Comparison of ENCODE assay signal across 1 cellular context in genomic region chr19:41959056-41960053, GRCh38.
A peak's percentile ranks its signal among the peaks of the same experiment; 100 is the strongest.
TF ChIP-seq lines count a peak whose summit lies in the region.

RABAC1 (minus strand) TSS chr19:41959321; CDS start chr19:41959292, 29 bp downstream.

TF ChIP-seq in HepG2, 621 proteins besides CTCF, POLR2A, EP300 and RAD21 (continued from another document and continues in another):
- TF ChIP-seq TFDP2 (CRISPR knock-in tag; IDR thresholded peaks at IDR 0.05) (no peak; the same call in 1 of the 2 replicates), RFX1 (IDR thresholded peaks at IDR 0.05) (no peak), DNMT3B (CRISPR knock-in tag; conservative IDR thresholded peaks at IDR 0.05) (no peak), PATZ1 (CRISPR knock-in tag; IDR thresholded peaks at IDR 0.05) (peak; percentile 69), ZBTB26 (CRISPR knock-in tag; IDR thresholded peaks at IDR 0.05; ENCODE audit: borderline replicate concordance) (no peak), FOXA1 (IDR thresholded peaks at IDR 0.05) (no peak), FOXA1 (CRISPR knock-in tag; IDR thresholded peaks at IDR 0.05) (no peak; the same call in 1 of the 2 replicates), CREBL2 (CRISPR knock-in tag; IDR thresholded peaks at IDR 0.05; ENCODE audit: borderline replicate concordance) (no peak), RXRB (CRISPR knock-in tag; IDR thresholded peaks at IDR 0.05; ENCODE audit: borderline replicate concordance) (0 out of 2 replicates have a peak, but pooled peaks have one; percentile 37), NFKBIZ (CRISPR knock-in tag; IDR thresholded peaks at IDR 0.05) (no peak), MLLT10 (CRISPR knock-in tag; IDR thresholded peaks at IDR 0.05) (no peak), ZFX (CRISPR knock-in tag; IDR thresholded peaks at IDR 0.05; ENCODE audit: low read depth) (no peak), GFI1 (CRISPR knock-in tag; IDR thresholded peaks at IDR 0.05; ENCODE audit: borderline replicate concordance) (0 out of 2 replicates have a peak, but pooled peaks have one; percentile 4), SYNCRIP (IDR thresholded peaks at IDR 0.05; ENCODE audit: insufficient read depth, low read depth, low read length) (no peak), PHF8 (CRISPR knock-in tag; IDR thresholded peaks at IDR 0.05) (peak; percentile 46; the same call in 1 of the 2 replicates), CREB1 (IDR thresholded peaks at IDR 0.05) (peak; percentile 81), CREB1 (CRISPR knock-in tag; IDR thresholded peaks at IDR 0.05) (peak; percentile 95), ZNF260 (CRISPR knock-in tag; IDR thresholded peaks at IDR 0.05; ENCODE audit: borderline replicate concordance, low read depth) (no peak), KLF12 (CRISPR knock-in tag; IDR thresholded peaks at IDR 0.05; ENCODE audit: borderline replicate concordance) (peak; percentile 92), ZC3H13 (CRISPR knock-in tag; IDR thresholded peaks at IDR 0.05) (no peak), SRSF4 (IDR thresholded peaks at IDR 0.05; ENCODE audit: low read depth, low read length, poor library complexity, severe bottlenecking) (no peak), ZNF580 (CRISPR knock-in tag; IDR thresholded peaks at IDR 0.05; ENCODE audit: borderline replicate concordance, low read depth) (no peak), ZNF121 (CRISPR knock-in tag; IDR thresholded peaks at IDR 0.05) (peak; percentile 96), MYC (CRISPR knock-in tag; IDR thresholded peaks at IDR 0.05; ENCODE audit: borderline replicate concordance) (peak; percentile 15; the same call in 1 of the 2 replicates), NFE2L1 (CRISPR knock-in tag; IDR thresholded peaks at IDR 0.05; ENCODE audit: borderline replicate concordance) (no peak), ZNF547 (CRISPR knock-in tag; IDR thresholded peaks at IDR 0.05) (no peak), ZMAT5 (CRISPR knock-in tag; IDR thresholded peaks at IDR 0.05; ENCODE audit: borderline replicate concordance, low read depth) (no peak), ZSCAN30 (CRISPR knock-in tag; IDR thresholded peaks at IDR 0.05) (no peak), ZNF510 (CRISPR knock-in tag; IDR thresholded peaks at IDR 0.05; ENCODE audit: low read depth) (no peak), KDM4B (CRISPR knock-in tag; IDR thresholded peaks at IDR 0.05) (no peak), ZNF362 (CRISPR knock-in tag; IDR thresholded peaks at IDR 0.05; ENCODE audit: borderline replicate concordance) (peak; percentile 41; the same call in 1 of the 2 replicates), ATM (IDR thresholded peaks at IDR 0.05; ENCODE audit: borderline replicate concordance) (no peak), PBX3 (CRISPR knock-in tag; IDR thresholded peaks at IDR 0.05; ENCODE audit: borderline replicate concordance) (no peak), ZNF101 (CRISPR knock-in tag; IDR thresholded peaks at IDR 0.05; ENCODE audit: borderline replicate concordance, low read depth) (no peak), ZNF274 (CRISPR knock-in tag; IDR thresholded peaks at IDR 0.05) (no peak), HMGXB3 (CRISPR knock-in tag; IDR thresholded peaks at IDR 0.05; ENCODE audit: borderline replicate concordance) (no peak), ZNF678 (CRISPR knock-in tag; IDR thresholded peaks at IDR 0.05) (no peak), MATR3 (CRISPR knock-in tag; IDR thresholded peaks at IDR 0.05) (no peak), HNRNPUL1 (IDR thresholded peaks at IDR 0.05; ENCODE audit: low read depth, low read length) (no peak), PRDM4 (CRISPR knock-in tag; IDR thresholded peaks at IDR 0.05; ENCODE audit: borderline replicate concordance) (no peak), REST (IDR thresholded peaks at IDR 0.05; ENCODE audit: borderline replicate concordance in 1 of 2, low read depth in 1 of 2, low read length in 2 of 2) (no peak)
